In genomic region chr17:10059684-10060211, GRCh38 we compare ENCODE assay signal across 10 cellular contexts.
DNase-seq lines count a peak whose midpoint lies in the region; ATAC-seq, FAIRE-seq and TF ChIP-seq lines count a peak whose summit lies in the region.
"Had no signal": no experiment of that assay in that cellular context is flagged by ENCODE, and none has a peak within 500 bp of the region (broad histone marks: within the 10 kb centered on the region; RNA-seq: fewer than 3 reads in every experiment).

No MANE protein-coding gene starts in this region.

- peaks cover 0 to 13% (median 3%) of the 10 kb centered on the region in 3 donors for H3K27me3 Mint-ChIP-seq in CD14-positive monocyte (ENCODE audit: low read depth in 3 of 3)
- peaks cover 5% of the 10 kb centered on the region for H3K27me3 Mint-ChIP-seq in endothelial cell (ENCODE audit: unreplicated experiment)
- H3K27me3 Mint-ChIP-seq: CD4-positive, alpha-beta T cell had no signal

- peak overlapping the region in 1 of 2 donors; percentile 11 for H3K27ac ChIP-seq in small intestine (ENCODE audit: low read depth in 1 of 2, low read length in 1 of 2)
- H3K27ac ChIP-seq: lower lobe of right lung had no signal

- no peaks in the 10 kb centered on the region for H3K9me3 ChIP-seq in small intestine (ENCODE audit: control insufficient read depth, low read depth)
- H3K9me3 ChIP-seq: lower lobe of right lung had no signal

- no peak overlapping the region for H3K4me3 ChIP-seq in small intestine (ENCODE audit: low read depth in 1 of 2, low read length in 2 of 2)
- H3K4me3 ChIP-seq: lower lobe of right lung had no signal

- DNase-seq in CD14-positive monocyte (ENCODE audit: low spot score) (peak; percentile 69), germinal center (ENCODE audit: low spot score) (peak; percentile 81), small intestine (no peak), T-helper 1 cell (no peak), DMS 273 (lab: John Stamatoyannopoulos, UW; ENCODE audit: unreplicated experiment) (no peak), endothelial cell (ENCODE audit: low spot score) (no peak)
- DNase-seq: CD4-positive, alpha-beta T cell; lower lobe of right lung had no signal

- peak; percentile 84 for ATAC-seq in GM19468 (IDR thresholded peaks at IDR 0.05; ENCODE audit: extremely low read depth, unreplicated experiment)
- ATAC-seq in HG03354 (IDR thresholded peaks at IDR 0.05; ENCODE audit: poor library complexity, severe bottlenecking, unreplicated experiment) = peak; percentile 90

- WGBS in small intestine, 3 donors = 53 to 79% (median 64%) methylated on average over 11 of the region's 11 CpGs

- FAIRE-seq in small intestine (lab: Jason Lieb, UNC) = no peak

- H3K36me3 Mint-ChIP-seq in CD14-positive monocyte = peaks cover 17 to 27% of the 10 kb centered on the region in 2 donors
- H3K36me3 Mint-ChIP-seq in endothelial cell (ENCODE audit: low read depth, unreplicated experiment) = no peaks in the 10 kb centered on the region

- H3K9me3 Mint-ChIP-seq in CD14-positive monocyte = peaks cover 0 to 8% (median 0%) of the 10 kb centered on the region in 7 donors
- H3K9me3 Mint-ChIP-seq in endothelial cell (ENCODE audit: unreplicated experiment) = no peaks in the 10 kb centered on the region
- H3K9me3 Mint-ChIP-seq: CD4-positive, alpha-beta T cell had no signal

- no peaks in the 10 kb centered on the region for H3K27me3 ChIP-seq in small intestine (ENCODE audit: control insufficient read depth in 2 of 2, insufficient read depth in 2 of 2, low read length in 2 of 2)

- H3K27ac Mint-ChIP-seq in CD14-positive monocyte = peak overlapping the region; percentile 46 to 99 (median 92)
- no peak overlapping the region for H3K27ac Mint-ChIP-seq in endothelial cell (ENCODE audit: unreplicated experiment)
- H3K27ac Mint-ChIP-seq: CD4-positive, alpha-beta T cell had no signal

- H3K4me1 Mint-ChIP-seq in CD14-positive monocyte (peaks cover 66% of the 10 kb centered on the region), endothelial cell (ENCODE audit: unreplicated experiment) (peaks cover 6% of the 10 kb centered on the region)

- H3K36me3 ChIP-seq in small intestine (ENCODE audit: control insufficient read depth in 2 of 2, insufficient read depth in 2 of 2, low read length in 2 of 2) = no peaks in the 10 kb centered on the region
- H3K36me3 ChIP-seq: lower lobe of right lung had no signal

- H3K4me1 ChIP-seq in small intestine (ENCODE audit: control insufficient read depth in 2 of 2, insufficient read depth in 1 of 2, low read depth in 1 of 2, low read length in 1 of 2) = no peaks in the 10 kb centered on the region

- no peak for TF ChIP-seq CTCF in CD14-positive monocyte (IDR thresholded peaks at IDR 0.05)
- TF ChIP-seq CTCF in endothelial cell (IDR thresholded peaks at IDR 0.05; ENCODE audit: unreplicated experiment) = no peak

- intact Hi-C loops in CD14-positive monocyte (cut with micrococcal nuclease) = loop anchor here (5.0 to 10.0 kb wide), 4 partner anchors 37 to 98 kb away; no protein-coding TSS in a partner anchor

- H3K4me3 Mint-ChIP-seq in CD14-positive monocyte (peak overlapping the region in 1 of 2 donors; percentile 48), endothelial cell (ENCODE audit: unreplicated experiment) (no peak overlapping the region)
- H3K4me3 Mint-ChIP-seq: CD4-positive, alpha-beta T cell had no signal

Comparison
In these comparisons a context has a peak if more than half of its experiments do, and no peak if none do; other contexts are left out.
1. DNase-seq: peak in CD14-positive monocyte (single experiment) and germinal center (single experiment); none in small intestine (single experiment), T-helper 1 cell (0 of 5), DMS 273 (single experiment) and endothelial cell (single experiment).